Comparison of ENCODE assay signal across 13 cellular contexts in genomic region chr16:15409476-15409875, GRCh38. TPM values are rescaled to one million over a fixed set of nuclear protein-coding genes. Genes with fewer than 3 reads are reported as not detected.
A peak's percentile ranks its signal among the peaks of the same experiment; 100 is the strongest.
DNase-seq lines count a peak whose midpoint lies in the region; ATAC-seq, FAIRE-seq and TF ChIP-seq lines count a peak whose summit lies in the region.
"Not testable (repeated sequence)": the region's sequence is repeated elsewhere in the genome, so short reads cannot be mapped to it uniquely, and the experiment has no call there.
"Had no signal": no experiment of that assay in that cellular context is flagged by ENCODE, and none has a peak within 500 bp of the region (broad histone marks: within the 10 kb centered on the region; RNA-seq: fewer than 3 reads in every experiment).

No MANE protein-coding gene starts in this region.

- not testable (repeated sequence) for ATAC-seq in HepG2

- H3K27ac Mint-ChIP-seq in progenitor cell of endocrine pancreas, result peak overlapping the region; percentile 0

- not testable (repeated sequence) for H3K79me2 ChIP-seq in HepG2 (ENCODE audit: insufficient read depth, low read length)

- not testable (repeated sequence) for H3K4me1 Mint-ChIP-seq in progenitor cell of endocrine pancreas (ENCODE audit: low read depth)

- not testable (repeated sequence) for H3K27ac ChIP-seq in HepG2 (ENCODE audit: extremely low read length, insufficient read depth, low read length)

- 98% methylated on average over 6 of the region's 6 CpGs for WGBS in HepG2 (ENCODE audit: low lambda C conversion rate)

- intact Hi-C loops in HepG2 (cut with micrococcal nuclease; ENCODE audit: unreplicated experiment), result not testable (repeated sequence)

- POLR2A ChIA-PET in HepG2 (lab: Yijun Ruan, JAX), result interaction anchor here (0.7 to 1.0 kb wide), 2 partner anchors 479 to 1283 kb away, joined by 3 to 4 read pairs; partner anchors contain the start of gene CEP20

- not testable (repeated sequence) for H3K4me1 ChIP-seq in HepG2 (ENCODE audit: insufficient read depth, low read length)

- H3K27me3 ChIP-seq in HepG2 (ENCODE audit: control insufficient read depth in 1 of 2, insufficient read depth in 2 of 2, low read length in 2 of 2), result not testable (repeated sequence)

- BruUV-seq in HepG2 (replicated peaks; lab: Mats Ljungman, UMichigan), result TSS peak; percentile 17

- not testable (repeated sequence) for FAIRE-seq in HepG2 (lab: Jason Lieb, UNC)

- DNase-seq in islet precursor cell, result peak; percentile 19
- not testable (repeated sequence) for DNase-seq in HepG2 (ENCODE audit: low spot score); progenitor cell of endocrine pancreas (ENCODE audit: low spot score, unreplicated experiment)
- DNase-seq in mesenteric fat pad (ENCODE audit: low spot score), result peak; percentile 62

- H3K36me3 Mint-ChIP-seq in progenitor cell of endocrine pancreas (ENCODE audit: insufficient read depth), result not testable (repeated sequence)

- CTCF ChIA-PET in HepG2 (lab: Yijun Ruan, JAX; ENCODE audit: low intra/inter-chr PET ratio, low total read pairs), result not testable (repeated sequence)

- H3K4me2 ChIP-seq in HepG2 (ENCODE audit: low read depth, low read length), result not testable (repeated sequence)

- TF ChIP-seq POLR2A in HepG2 (IDR thresholded peaks at IDR 0.05; ENCODE audit: insufficient read depth in 1 of 2, low read depth in 2 of 2, low read length in 2 of 2), result not testable (repeated sequence)

- not testable (repeated sequence) for H4K20me1 ChIP-seq in HepG2 (ENCODE audit: insufficient read depth, low read length)

- not testable (repeated sequence) for H3K4me3 ChIP-seq in HepG2 (replicated peaks in 1 of 3; ENCODE audit: insufficient read depth in 1 of 3, low read depth in 2 of 3, low read length in 3 of 3)

- in situ Hi-C loops in HepG2 (cut with HindIII; ENCODE audit: extremely low pct_ligation_motif_present, low pct_unique_long_range_greater_than_20kb), result not testable (repeated sequence)

- H3K9me3 Mint-ChIP-seq in progenitor cell of endocrine pancreas (ENCODE audit: low read depth), result not testable (repeated sequence)

- H3K36me3 ChIP-seq in HepG2 (replicated peaks in 1 of 2; ENCODE audit: control insufficient read depth in 1 of 2, insufficient read depth in 2 of 2, low read length in 2 of 2), result not testable (repeated sequence)

- TF ChIP-seq EP300 in HepG2 (IDR thresholded peaks at IDR 0.05; ENCODE audit: low read depth in 2 of 2, low read length in 2 of 2); HepG2 (CRISPR knock-in tag; IDR thresholded peaks at IDR 0.05; ENCODE audit: borderline replicate concordance): not testable (repeated sequence)

- not testable (repeated sequence) for TF ChIP-seq RAD21 in HepG2 (CRISPR knock-in tag; IDR thresholded peaks at IDR 0.05)

- H3K4me3 Mint-ChIP-seq in progenitor cell of endocrine pancreas (ENCODE audit: low read depth), result not testable (repeated sequence)

- not testable (repeated sequence) for TF ChIP-seq CTCF in HepG2 (CRISPR knock-in tag; IDR thresholded peaks at IDR 0.05); progenitor cell of endocrine pancreas (IDR thresholded peaks at IDR 0.05; ENCODE audit: unreplicated experiment)

- H2AFZ ChIP-seq in HepG2 (ENCODE audit: low read length), result not testable (repeated sequence)

- not testable (repeated sequence) for H3K9ac ChIP-seq in HepG2 (ENCODE audit: insufficient read depth, low read depth, low read length)

- H3K9me3 ChIP-seq in HepG2 (ENCODE audit: low read length), result not testable (repeated sequence)

- not testable (repeated sequence) for H3K27me3 Mint-ChIP-seq in progenitor cell of endocrine pancreas

RNA-seq across cellular contexts. Expression of gene MPV17L, which starts 13.9 kb away (rescaled TPM):
- total RNA-seq in HepG2 (2016; rRNA removed; fragmentation: Illumina TruSeq; extraction: Trizol) (63.8 and 75.8 TPM in 2 replicates), mesenteric fat pad (14.4 TPM), progenitor cell of endocrine pancreas (36.9 and 37.6 TPM in 2 replicates)
- 10.1 and 10.5 TPM in 2 replicates for total RNA-seq in HepG2 (2016; cell fraction: cytosol; rRNA removed; fragmentation: Illumina TruSeq; extraction: Trizol; ENCODE audit: low read depth)
- total RNA-seq in HepG2 (2016; cell fraction: insoluble cytoplasmic fraction; rRNA removed; fragmentation: Illumina TruSeq; extraction: Trizol), result 63.6 and 79.3 TPM in 2 replicates
- 45.8 and 49.0 TPM in 2 replicates for total RNA-seq in HepG2 (2016; cell fraction: membrane; rRNA removed; fragmentation: Illumina TruSeq; extraction: Trizol)
- 37.4 and 38.1 TPM in 2 replicates for total RNA-seq in HepG2 (2016; cell fraction: nucleus; rRNA removed; fragmentation: Illumina TruSeq; extraction: Trizol)
- polyA plus RNA-seq in HepG2 (2011; rRNA removed), result 33.6 and 34.7 TPM in 2 replicates
- 30.7 and 35.5 TPM in 2 replicates for polyA plus RNA-seq in HepG2 (2011; cell fraction: cytosol; rRNA removed)
- 10.6 and 16.5 TPM in 2 replicates for polyA plus RNA-seq in HepG2 (2011; cell fraction: nucleus; rRNA removed)
- 15.0 and 21.1 TPM in 2 replicates for polyA plus RNA-seq in HepG2 (2012)
- 6.4 and 10.6 TPM in 2 replicates for polyA plus RNA-seq in HepG2 (2016; cell fraction: cytosol; fragmentation: Illumina TruSeq; extraction: Trizol; ENCODE audit: low read depth)
- polyA plus RNA-seq in HepG2 (2016; cell fraction: insoluble cytoplasmic fraction; fragmentation: Illumina TruSeq; extraction: Trizol; ENCODE audit: low read depth), result 56.5 and 61.1 TPM in 2 replicates
- 26.1 and 27.8 TPM in 2 replicates for polyA plus RNA-seq in HepG2 (2016; cell fraction: membrane; fragmentation: Illumina TruSeq; extraction: Trizol; ENCODE audit: low read depth)
- 49.1 and 49.6 TPM in 2 replicates for polyA plus RNA-seq in HepG2 (2016; cell fraction: nucleus; fragmentation: Illumina TruSeq; extraction: Trizol; ENCODE audit: insufficient read depth, low read depth)
- 10.5 and 73.9 TPM in 2 replicates for polyA minus RNA-seq in HepG2 (2011; rRNA and poly(A)+ RNA removed; ENCODE audit: low replicate concordance)
- 42.8 and 48.0 TPM in 2 replicates for polyA minus RNA-seq in HepG2 (2011; cell fraction: cytosol; rRNA and poly(A)+ RNA removed)
- 20.3 and 27.0 TPM in 2 replicates for polyA minus RNA-seq in HepG2 (2011; cell fraction: nucleus; rRNA and poly(A)+ RNA removed)
- total RNA-seq: CD4-positive, alpha-beta memory T cell; CD4-positive, alpha-beta T cell; CD4-positive, CD25-positive, alpha-beta regulatory T cell; CD8-positive, alpha-beta T cell had no signal
- polyA plus RNA-seq: CD4-positive, alpha-beta memory T cell; CD4-positive, CD25-positive, alpha-beta regulatory T cell had no signal

RNA-seq across cellular contexts. Expression of gene BMERB1, which starts 24.9 kb away (rescaled TPM):
- total RNA-seq in HepG2 (2016; rRNA removed; fragmentation: Illumina TruSeq; extraction: Trizol) (1.2 and 1.4 TPM in 2 replicates), mesenteric fat pad (60.7 TPM), progenitor cell of endocrine pancreas (13.5 and 16.1 TPM in 2 replicates)
- 0.71 and 1.0 TPM in 2 replicates for total RNA-seq in HepG2 (2016; cell fraction: cytosol; rRNA removed; fragmentation: Illumina TruSeq; extraction: Trizol; ENCODE audit: low read depth)
- 0.69 and 0.79 TPM in 2 replicates for total RNA-seq in HepG2 (2016; cell fraction: insoluble cytoplasmic fraction; rRNA removed; fragmentation: Illumina TruSeq; extraction: Trizol)
- 1.2 and 1.5 TPM in 2 replicates for total RNA-seq in HepG2 (2016; cell fraction: membrane; rRNA removed; fragmentation: Illumina TruSeq; extraction: Trizol)
- total RNA-seq in HepG2 (2016; cell fraction: nucleus; rRNA removed; fragmentation: Illumina TruSeq; extraction: Trizol), result 1.3 and 1.4 TPM in 2 replicates
- 1.4 and 2.5 TPM in 2 replicates for polyA plus RNA-seq in HepG2 (2011; rRNA removed)
- polyA plus RNA-seq in HepG2 (2011; cell fraction: cytosol; rRNA removed), result 0.99 and 1.8 TPM in 2 replicates
- 0.90 and 1.3 TPM in 2 replicates for polyA plus RNA-seq in HepG2 (2011; cell fraction: nucleus; rRNA removed)
- polyA plus RNA-seq in HepG2 (2012), result 1.0 and 2.9 TPM in 2 replicates
- 1.4 TPM in 2 replicates for polyA plus RNA-seq in HepG2 (2016; cell fraction: cytosol; fragmentation: Illumina TruSeq; extraction: Trizol; ENCODE audit: low read depth)
- 1.7 and 2.5 TPM in 2 replicates for polyA plus RNA-seq in HepG2 (2016; cell fraction: insoluble cytoplasmic fraction; fragmentation: Illumina TruSeq; extraction: Trizol; ENCODE audit: low read depth)
- polyA plus RNA-seq in HepG2 (2016; cell fraction: membrane; fragmentation: Illumina TruSeq; extraction: Trizol; ENCODE audit: low read depth), result 0.86 and 2.2 TPM in 2 replicates
- 1.2 and 2.5 TPM in 2 replicates for polyA plus RNA-seq in HepG2 (2016; cell fraction: nucleus; fragmentation: Illumina TruSeq; extraction: Trizol; ENCODE audit: insufficient read depth, low read depth)
- 2.4 and 7.1 TPM in 2 replicates for polyA minus RNA-seq in HepG2 (2011; rRNA and poly(A)+ RNA removed; ENCODE audit: low replicate concordance)
- polyA minus RNA-seq in HepG2 (2011; cell fraction: cytosol; rRNA and poly(A)+ RNA removed), result 0.53 and 1.3 TPM in 2 replicates
- 1.2 and 2.7 TPM in 2 replicates for polyA minus RNA-seq in HepG2 (2011; cell fraction: nucleus; rRNA and poly(A)+ RNA removed)
- total RNA-seq: Caco-2 had no signal

RNA-seq across cellular contexts. Expression of gene NPIPA5, which starts 31.4 kb away (rescaled TPM):
- total RNA-seq in HepG2 (2016; rRNA removed; fragmentation: Illumina TruSeq; extraction: Trizol) (9.7 and 10.7 TPM in 2 replicates), mesenteric fat pad (15.2 TPM), progenitor cell of endocrine pancreas (5.3 and 8.5 TPM in 2 replicates)
- 0.62 and 0.91 TPM in 2 replicates for total RNA-seq in HepG2 (2016; cell fraction: cytosol; rRNA removed; fragmentation: Illumina TruSeq; extraction: Trizol; ENCODE audit: low read depth)
- 3.5 and 8.2 TPM in 2 replicates for total RNA-seq in HepG2 (2016; cell fraction: insoluble cytoplasmic fraction; rRNA removed; fragmentation: Illumina TruSeq; extraction: Trizol)
- 1.9 and 3.2 TPM in 2 replicates for total RNA-seq in HepG2 (2016; cell fraction: membrane; rRNA removed; fragmentation: Illumina TruSeq; extraction: Trizol)
- total RNA-seq in HepG2 (2016; cell fraction: nucleus; rRNA removed; fragmentation: Illumina TruSeq; extraction: Trizol), result 3.3 and 5.3 TPM in 2 replicates
- polyA plus RNA-seq in HepG2 (2011; rRNA removed), result 21.5 and 26.9 TPM in 2 replicates
- 7.8 and 8.6 TPM in 2 replicates for polyA plus RNA-seq in HepG2 (2011; cell fraction: cytosol; rRNA removed)
- polyA plus RNA-seq in HepG2 (2011; cell fraction: nucleus; rRNA removed), result 68.2 and 83.9 TPM in 2 replicates
- polyA plus RNA-seq in HepG2 (2012), result 18.3 and 21.4 TPM in 2 replicates
- polyA plus RNA-seq in HepG2 (2016; cell fraction: cytosol; fragmentation: Illumina TruSeq; extraction: Trizol; ENCODE audit: low read depth), result 3.3 and 4.8 TPM in 2 replicates
- polyA plus RNA-seq in HepG2 (2016; cell fraction: insoluble cytoplasmic fraction; fragmentation: Illumina TruSeq; extraction: Trizol; ENCODE audit: low read depth), result 16.9 and 26.5 TPM in 2 replicates
- polyA plus RNA-seq in HepG2 (2016; cell fraction: membrane; fragmentation: Illumina TruSeq; extraction: Trizol; ENCODE audit: low read depth), result 6.5 and 11.7 TPM in 2 replicates
- polyA plus RNA-seq in HepG2 (2016; cell fraction: nucleus; fragmentation: Illumina TruSeq; extraction: Trizol; ENCODE audit: insufficient read depth, low read depth), result 91.4 and 92.8 TPM in 2 replicates
- polyA minus RNA-seq in HepG2 (2011; rRNA and poly(A)+ RNA removed; ENCODE audit: low replicate concordance), result 0.30 and 1.0 TPM in 2 replicates
- polyA minus RNA-seq in HepG2 (2011; cell fraction: cytosol; rRNA and poly(A)+ RNA removed), result 0.59 TPM in 1 of 2 replicates, not detected in the other
- 5.7 and 5.8 TPM in 2 replicates for polyA minus RNA-seq in HepG2 (2011; cell fraction: nucleus; rRNA and poly(A)+ RNA removed)
- total RNA-seq: A172, B cell, Daoy had no signal
- polyA plus RNA-seq: CD14-positive monocyte had no signal
